In the genomic region with DNA sequence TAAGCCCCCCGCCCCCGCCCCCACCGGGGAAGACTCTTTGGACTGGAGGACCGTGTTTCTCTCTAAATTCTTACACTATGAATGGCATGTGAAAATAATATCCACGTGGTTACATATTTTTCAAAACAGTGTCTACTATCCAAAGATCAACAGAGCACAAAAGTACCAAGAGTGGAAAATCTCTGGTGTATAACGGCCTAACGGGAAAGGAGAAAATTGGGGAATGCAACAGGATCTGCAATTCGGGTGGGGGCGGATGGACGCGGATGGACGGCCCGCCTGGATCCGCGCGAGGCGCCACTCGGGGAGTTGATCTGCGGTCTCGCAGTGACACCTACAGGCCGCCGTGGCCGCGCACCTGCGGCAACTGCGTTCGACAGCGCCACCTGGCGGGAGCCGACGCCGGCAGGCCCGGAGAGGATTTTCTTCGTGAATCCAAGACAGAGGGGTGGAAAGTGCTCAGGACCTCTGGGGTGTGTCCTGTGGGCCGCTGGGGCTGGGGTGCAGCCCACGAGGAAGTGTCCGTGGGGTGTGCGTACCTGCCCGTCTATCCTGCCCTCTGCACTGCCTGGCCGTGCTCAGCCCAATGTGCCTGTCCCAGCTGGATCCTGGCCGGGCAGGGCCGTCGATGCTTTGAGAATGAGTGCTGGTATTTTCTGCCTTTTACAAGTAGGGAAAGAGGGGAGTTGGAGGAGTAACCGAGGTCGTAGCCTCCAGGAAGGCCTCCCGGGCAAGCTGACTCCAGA, we compare ENCODE assay signal across 9 cellular contexts. TPM values are rescaled to one million over a fixed set of nuclear protein-coding genes. Genes with fewer than 3 reads are reported as not detected.
DNase-seq lines count a peak whose midpoint lies in the region; ATAC-seq and TF ChIP-seq lines count a peak whose summit lies in the region.
"Had no signal": no experiment of that assay in that cellular context is flagged by ENCODE, and none has a peak within 500 bp of the region (broad histone marks: within the 10 kb centered on the region; RNA-seq: fewer than 3 reads in every experiment).

No MANE protein-coding gene starts in this region.

- no peaks in the 10 kb centered on the region for H3K9me2 ChIP-seq in Loucy (replicated peaks; ENCODE audit: low read depth, low read length)

- peak overlapping the region; percentile 80 for H3K27ac Mint-ChIP-seq in T-helper 17 cell

- H3K27me3 Mint-ChIP-seq in T-helper 17 cell, result peaks cover 27% of the 10 kb centered on the region

- H3K79me2 ChIP-seq in Loucy (ENCODE audit: insufficient read depth, low read length), result no peaks in the 10 kb centered on the region

- intact Hi-C loops in left ventricle myocardium inferior (cut with micrococcal nuclease), result loop anchor here (5.0 kb wide), 2 partner anchors 613 to 698 kb away; no protein-coding TSS in a partner anchor
- intact Hi-C loops in sciatic nerve (cut with DNase I), result loop anchor here (1.0 to 10.0 kb wide), 3 partner anchors 553 to 695 kb away; no protein-coding TSS in a partner anchor

- DNase-seq in D341Med (ENCODE audit: low spot score) (peak; percentile 96), T-helper 17 cell (peak; percentile 77 to 87 (median 87)), adipocyte (ENCODE audit: low read depth) (peak; percentile 92), left ventricle myocardium inferior (peak; percentile 82), sciatic nerve (ENCODE audit: low spot score) (peak; percentile 94)

- peaks cover 7% of the 10 kb centered on the region for H3K4me1 Mint-ChIP-seq in T-helper 17 cell

- H3K27ac ChIP-seq in left ventricle myocardium inferior (replicated peaks), result no peak overlapping the region
- H3K27ac ChIP-seq: epithelial cell of prostate had no signal

- H3K9ac ChIP-seq in Loucy (ENCODE audit: low read depth, low read length, poor library complexity, severe bottlenecking) (peak overlapping the region; percentile 41), adipocyte (ENCODE audit: low read length) (no peak overlapping the region)

- peak overlapping the region; percentile 56 for H3K4me3 Mint-ChIP-seq in T-helper 17 cell

- H3K9me3 ChIP-seq in Loucy (ENCODE audit: insufficient read depth, low read depth, low read length) (no peaks in the 10 kb centered on the region), T-helper 17 cell (ENCODE audit: control insufficient read depth, low read length, poor library complexity, severe bottlenecking) (no peaks in the 10 kb centered on the region), adipocyte (ENCODE audit: control insufficient read depth, low read length) (peaks cover 3% of the 10 kb centered on the region), left ventricle myocardium inferior (replicated peaks) (no peaks in the 10 kb centered on the region)

- no peaks in the 10 kb centered on the region for H4K20me1 ChIP-seq in Loucy (ENCODE audit: insufficient read depth, low read length, poor library complexity, severe bottlenecking)

- peaks cover 4% of the 10 kb centered on the region for H3K4me1 ChIP-seq in Loucy (ENCODE audit: insufficient read depth, low read length, poor library complexity, severe bottlenecking)
- H3K4me1 ChIP-seq in adipocyte (ENCODE audit: control insufficient read depth, insufficient read depth, low read length), result no peaks in the 10 kb centered on the region
- H3K4me1 ChIP-seq in left ventricle myocardium inferior, result no peaks in the 10 kb centered on the region

- H3K4me2 ChIP-seq in Loucy (ENCODE audit: low read depth, low read length, poor library complexity, severe bottlenecking), result peak overlapping the region; percentile 55

- TF ChIP-seq CTCF in Loucy (conservative IDR thresholded peaks at IDR 0.05; ENCODE audit: low read length), result peak; percentile 100
- TF ChIP-seq CTCF in left ventricle myocardium inferior (IDR thresholded peaks at IDR 0.05; ENCODE audit: borderline replicate concordance), result peak; percentile 100

- H3K36me3 ChIP-seq in Loucy (ENCODE audit: insufficient read depth, low read length) (no peaks in the 10 kb centered on the region), adipocyte (ENCODE audit: control insufficient read depth, insufficient read depth, low read length, severe bottlenecking) (no peaks in the 10 kb centered on the region), left ventricle myocardium inferior (no peaks in the 10 kb centered on the region)

- H3K4me3 ChIP-seq in Loucy (ENCODE audit: low read length, poor library complexity, severe bottlenecking) (peak overlapping the region; percentile 39), adipocyte (ENCODE audit: low read length) (no peak overlapping the region), left ventricle myocardium inferior (no peak overlapping the region)

- no peaks in the 10 kb centered on the region for H3K36me3 Mint-ChIP-seq in T-helper 17 cell (ENCODE audit: low read depth)

- H3K27me3 ChIP-seq in Loucy (ENCODE audit: insufficient read depth, low read length, poor library complexity, severe bottlenecking), result no peaks in the 10 kb centered on the region
- H3K27me3 ChIP-seq in adipocyte (replicated peaks; ENCODE audit: control insufficient read depth, insufficient read depth, low read length), result peaks cover 38% of the 10 kb centered on the region
- peaks cover 42% of the 10 kb centered on the region for H3K27me3 ChIP-seq in left ventricle myocardium inferior (ENCODE audit: low read depth)

- ATAC-seq in GM21576 (IDR thresholded peaks at IDR 0.05; ENCODE audit: unreplicated experiment) (peak; percentile 71), T-helper 17 cell (peak; percentile 94), sciatic nerve (peak; percentile 89), HG03039 (IDR thresholded peaks at IDR 0.05; ENCODE audit: unreplicated experiment) (no peak)

- H2AFZ ChIP-seq in Loucy (ENCODE audit: low read length), result peak overlapping the region; percentile 91

- no peaks in the 10 kb centered on the region for H3F3A ChIP-seq in Loucy (ENCODE audit: low read depth)

RNA-seq across cellular contexts. Expression of a gene that starts 18.6 kb away (rescaled TPM):
- total RNA-seq in T-helper 17 cell (not detected), left ventricle myocardium inferior (not detected), sciatic nerve (not detected)
